In genomic region chr3:61268659-61269058, GRCh38 we compare ENCODE assay signal across 1 cellular context.
TF ChIP-seq lines count a peak whose summit lies in the region.

No MANE protein-coding gene starts in this region.

TF ChIP-seq in H1, 55 proteins besides CTCF, POLR2A, EP300 and RAD21 (continued from another document):
- TF ChIP-seq CHD7 (IDR thresholded peaks at IDR 0.05; ENCODE audit: insufficient replicate concordance, low read length) (no peak), HDAC2 (IDR thresholded peaks at IDR 0.05; ENCODE audit: borderline replicate concordance in 1 of 2, low read depth in 2 of 2, low read length in 2 of 2) (no peak), KDM5A (IDR thresholded peaks at IDR 0.05; ENCODE audit: low read length) (no peak), TCF12 (IDR thresholded peaks at IDR 0.05; ENCODE audit: low read depth, low read length) (no peak), SIRT6 (IDR thresholded peaks at IDR 0.05; ENCODE audit: low read length) (no peak)
